Comparison of ENCODE assay signal across 12 cellular contexts in the genomic region with DNA sequence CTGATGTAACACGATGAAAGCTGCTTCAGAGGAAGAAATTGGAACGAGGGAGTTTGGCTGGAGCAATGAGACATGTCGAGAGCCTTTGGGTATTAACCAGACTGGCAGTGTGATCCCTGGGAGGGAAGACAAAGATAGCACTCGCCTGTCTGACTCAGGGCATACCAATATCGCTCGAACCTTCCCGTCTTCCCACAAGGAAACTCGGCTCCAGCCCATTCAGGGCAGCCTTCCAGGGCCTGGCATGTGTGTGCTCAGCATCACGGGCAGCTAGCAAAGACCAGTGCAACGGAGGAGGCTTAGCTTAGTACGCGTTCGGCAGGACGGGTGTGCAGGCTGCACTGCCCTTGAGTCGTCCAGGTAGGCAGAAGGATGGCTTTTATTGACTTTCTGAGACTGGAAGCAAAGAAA.
A peak's percentile ranks its signal among the peaks of the same experiment; 100 is the strongest.
DNase-seq lines count a peak whose midpoint lies in the region; ATAC-seq, FAIRE-seq and TF ChIP-seq lines count a peak whose summit lies in the region.
"Had no signal": no experiment of that assay in that cellular context is flagged by ENCODE, and none has a peak within 500 bp of the region (broad histone marks: within the 10 kb centered on the region; RNA-seq: fewer than 3 reads in every experiment).

No MANE protein-coding gene starts in this region.

- FAIRE-seq in urothelium cell line (lab: Jason Lieb, UNC): peak; percentile 89
- no peak for FAIRE-seq in frontal cortex (lab: Jason Lieb, UNC)
- FAIRE-seq: A204.1 had no signal

- H2AFZ ChIP-seq in fibroblast of lung (ENCODE audit: low read length): no peak overlapping the region

- no peak overlapping the region for H4K8ac ChIP-seq in mesendoderm (ENCODE audit: low read depth, low read length)

- H3K27ac ChIP-seq in fibroblast of lung (ENCODE audit: insufficient read depth, low read length) (no peak overlapping the region), mesendoderm (ENCODE audit: low read depth, low read length) (no peak overlapping the region)
- H3K27ac ChIP-seq: HL-60 had no signal

- DNase-seq in NCI-H748 (lab: John Stamatoyannopoulos, UW; ENCODE audit: unreplicated experiment) (peak; percentile 36), NCI-H748 treated with DMSO at 0.1 percent for 48 hours (lab: John Stamatoyannopoulos, UW) (no peak), fibroblast of lung (ENCODE audit: low read depth in 2 of 2) (peak; percentile 40 to 93), mesendoderm (peak; percentile 36), urothelium cell line (ENCODE audit: low spot score) (no peak), frontal cortex (ENCODE audit: low spot score in 2 of 2) (no peak), erythroblast (lab: John Stamatoyannopoulos, UW) (no peak)
- DNase-seq: activated CD4-positive, alpha-beta T cell treated with anti-CD3 and anti-CD28 coated beads for 4 hours; activated T-cell treated with anti-CD3 and anti-CD28 coated beads, Interleukin-2, amount 50 U/mL, for 4 hours had no signal

- no peak overlapping the region for H3K18ac ChIP-seq in mesendoderm (ENCODE audit: low read length)

- H2BK5ac ChIP-seq in mesendoderm (ENCODE audit: low read length): no peak overlapping the region

- ATAC-seq in GM21576 (IDR thresholded peaks at IDR 0.05; ENCODE audit: unreplicated experiment): no peak
- ATAC-seq: activated T-cell treated with anti-CD3 and anti-CD28 coated beads, Interleukin-2, amount 50 U/mL, for 4 hours had no signal

- H3K4ac ChIP-seq in mesendoderm (ENCODE audit: low read depth, low read length): no peak overlapping the region

- TF ChIP-seq CTCF in fibroblast of lung (conservative IDR thresholded peaks at IDR 0.05 in 1 of 2, IDR thresholded peaks at IDR 0.05 in 1 of 2; ENCODE audit: low read depth in 1 of 2, low read length in 2 of 2): no peak

- H3K56ac ChIP-seq in mesendoderm (ENCODE audit: low read length): peak overlapping the region; percentile 11

- no peak overlapping the region for H3K9ac ChIP-seq in fibroblast of lung (ENCODE audit: insufficient read depth, low read length)
- H3K9ac ChIP-seq in mesendoderm (ENCODE audit: low read length): no peak overlapping the region

- H4K5ac ChIP-seq in mesendoderm (ENCODE audit: low read length): no peak overlapping the region

- no peak for TF ChIP-seq POLR2A in erythroblast (IDR thresholded peaks at IDR 0.05; ENCODE audit: low read length)

- no peaks in the 10 kb centered on the region for H3K79me1 ChIP-seq in mesendoderm (ENCODE audit: low read length)

- H3K36me3 ChIP-seq in fibroblast of lung (ENCODE audit: control insufficient read depth, insufficient read depth, low read length) (no peaks in the 10 kb centered on the region), mesendoderm (ENCODE audit: control insufficient read depth, insufficient read depth, low read length) (no peaks in the 10 kb centered on the region)

- no CpG with 5 or more reads among the region's 15 CpGs for WGBS in mesendoderm (ENCODE audit: extremely low coverage, insufficient coverage, low lambda C conversion rate)

- H2BK120ac ChIP-seq in mesendoderm (ENCODE audit: low read depth, low read length): no peak overlapping the region

- H3K9me3 ChIP-seq in fibroblast of lung (ENCODE audit: control insufficient read depth, insufficient read depth, low read depth, low read length): no peaks in the 10 kb centered on the region

- H3K27me3 ChIP-seq in fibroblast of lung (ENCODE audit: control insufficient read depth, insufficient read depth, low read length) (no peaks in the 10 kb centered on the region), mesendoderm (ENCODE audit: insufficient read depth, low read length, poor library complexity) (no peaks in the 10 kb centered on the region)

- no peaks in the 10 kb centered on the region for H3K4me1 ChIP-seq in fibroblast of lung (ENCODE audit: control insufficient read depth, extremely low read depth, insufficient read depth, low read length)
- no peaks in the 10 kb centered on the region for H3K4me1 ChIP-seq in mesendoderm (ENCODE audit: control insufficient read depth, low read depth, low read length)

- H3K79me2 ChIP-seq in fibroblast of lung (ENCODE audit: control insufficient read depth, insufficient read depth, low read length) (no peaks in the 10 kb centered on the region), mesendoderm (ENCODE audit: control insufficient read depth, insufficient read depth, low read length) (no peaks in the 10 kb centered on the region)

- H2BK15ac ChIP-seq in mesendoderm (replicated peaks; ENCODE audit: low read depth): no peak overlapping the region

- H3K4me2 ChIP-seq in fibroblast of lung (ENCODE audit: extremely low read depth, insufficient read depth, low read length): no peak overlapping the region
- H3K4me2 ChIP-seq in mesendoderm (ENCODE audit: low read length): no peak overlapping the region

- no peak overlapping the region for H2AK5ac ChIP-seq in mesendoderm (ENCODE audit: low read length)

- H4K20me1 ChIP-seq in fibroblast of lung (ENCODE audit: control insufficient read depth, extremely low read depth, insufficient read depth, low read length): no peaks in the 10 kb centered on the region

- H3K4me3 ChIP-seq in fibroblast of lung (replicated peaks in 1 of 4; ENCODE audit: control extremely low read depth in 1 of 4, insufficient read depth in 1 of 4, low read depth in 3 of 4, low read length in 4 of 4) (no peak overlapping the region), mesendoderm (ENCODE audit: low read length) (no peak overlapping the region)

- no peak overlapping the region for H3K23ac ChIP-seq in mesendoderm (ENCODE audit: low read length)

Comparison
In these comparisons a context has a peak if more than half of its experiments do, and no peak if none do; other contexts are left out.
1. DNase-seq: peak in NCI-H748 (single experiment), fibroblast of lung (2 of 2) and mesendoderm (single experiment); none in NCI-H748 treated with DMSO at 0.1 percent for 48 hours (single experiment), urothelium cell line (single experiment), frontal cortex (0 of 2) and erythroblast (0 of 2).